Comparison of ENCODE assay signal across 8 cellular contexts in the genomic region with DNA sequence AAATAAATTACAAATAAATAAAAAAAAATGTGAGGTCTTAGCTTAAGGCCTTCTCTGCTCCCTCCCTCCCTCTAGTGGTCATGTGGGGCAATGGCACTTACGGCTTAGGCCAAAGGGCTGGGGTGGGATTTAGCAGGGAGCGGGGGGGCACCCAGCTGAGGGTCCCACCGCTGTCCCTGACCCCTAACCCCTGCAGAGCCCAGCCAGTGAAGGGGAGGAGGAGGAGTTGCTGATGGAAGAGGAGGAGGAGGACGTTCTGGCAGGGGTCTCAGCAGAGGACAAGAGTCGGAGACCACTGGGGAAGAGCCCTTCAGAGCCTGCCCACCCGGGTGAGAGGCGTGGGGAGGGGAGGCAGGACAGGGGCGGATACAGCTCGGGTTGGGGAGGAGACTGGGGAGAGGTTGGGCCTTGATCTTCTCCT. TPM values are rescaled to one million over a fixed set of nuclear protein-coding genes. Genes with fewer than 3 reads are reported as not detected.
DNase-seq lines count a peak whose midpoint lies in the region; ATAC-seq lines count a peak whose summit lies in the region.

No MANE protein-coding gene starts in this region.

- H3K4me3 Mint-ChIP-seq in CD4-positive, CD25-positive, alpha-beta regulatory T cell = no peak overlapping the region

- H3K27ac Mint-ChIP-seq in CD4-positive, CD25-positive, alpha-beta regulatory T cell = peak overlapping the region in 1 of 3 donors; percentile 32

- H3K4me3 ChIP-seq in CD4-positive, CD25-positive, alpha-beta regulatory T cell (ENCODE audit: low read depth, low read length) = no peak overlapping the region

- peak overlapping the region; percentile 14 for H3K27ac ChIP-seq in CD4-positive, CD25-positive, alpha-beta regulatory T cell (ENCODE audit: insufficient read depth, low read length, poor library complexity, severe bottlenecking)

- H3K36me3 ChIP-seq in CD4-positive, CD25-positive, alpha-beta regulatory T cell (ENCODE audit: control insufficient read depth, insufficient read depth, low read length) = no peaks in the 10 kb centered on the region

- no peaks in the 10 kb centered on the region for H3K4me1 ChIP-seq in CD4-positive, CD25-positive, alpha-beta regulatory T cell (ENCODE audit: control insufficient read depth, insufficient read depth, low read length, poor library complexity, severe bottlenecking)

- ATAC-seq in CD4-positive, CD25-positive, alpha-beta regulatory T cell (ENCODE audit: low read depth in 2 of 2) = peak; percentile 61 to 73
- ATAC-seq in GM18909 (IDR thresholded peaks at IDR 0.05; ENCODE audit: poor library complexity, unreplicated experiment) = no peak

- no peaks in the 10 kb centered on the region for H3K9me3 Mint-ChIP-seq in CD4-positive, CD25-positive, alpha-beta regulatory T cell

- H3K27me3 ChIP-seq in CD4-positive, CD25-positive, alpha-beta regulatory T cell (ENCODE audit: control insufficient read depth, insufficient read depth, low read length) = no peaks in the 10 kb centered on the region

- H3K27me3 Mint-ChIP-seq in CD4-positive, CD25-positive, alpha-beta regulatory T cell = no peaks in the 10 kb centered on the region

- peak; percentile 34 to 75 (median 63) for DNase-seq in CD4-positive, CD25-positive, alpha-beta regulatory T cell
- peak; percentile 80 for DNase-seq in HuH-7.5 (ENCODE audit: low spot score)
- peak; percentile 60 for DNase-seq in SK-N-DZ (ENCODE audit: low spot score)
- peak; percentile 61 for DNase-seq in amniotic epithelial cell (ENCODE audit: low read depth)
- DNase-seq in hepatic stellate cell (ENCODE audit: low spot score) = peak; percentile 72
- peak; percentile 46 for DNase-seq in stimulated activated CD4-positive, alpha-beta T cell treated with anti-CD3 and anti-CD28 coated beads, Interleukin-1b, Interleukin-23, amount 100 ng/mL, for 48 hours
- no peak for DNase-seq in NCI-H526 treated with DMSO at 0.1 percent for 48 hours (lab: John Stamatoyannopoulos, UW)

- no peaks in the 10 kb centered on the region for H3K9me3 ChIP-seq in CD4-positive, CD25-positive, alpha-beta regulatory T cell (ENCODE audit: control insufficient read depth in 2 of 2, low read length in 2 of 2)

- no peaks in the 10 kb centered on the region for H3K36me3 Mint-ChIP-seq in CD4-positive, CD25-positive, alpha-beta regulatory T cell

- peaks cover 0 to 2% (median 0%) of the 10 kb centered on the region in 4 donors for H3K4me1 Mint-ChIP-seq in CD4-positive, CD25-positive, alpha-beta regulatory T cell

RNA-seq across cellular contexts. Expression of gene MPND, which starts 9.3 kb away (rescaled TPM):
- 12.2 TPM for total RNA-seq in CD4-positive, CD25-positive, alpha-beta regulatory T cell
- polyA plus RNA-seq in CD4-positive, CD25-positive, alpha-beta regulatory T cell = 1 to 10 TPM; 4.9 to 7.2 (median 5.7) TPM
- polyA plus RNA-seq in SK-N-DZ (2014; cell fraction: cytosol; rRNA removed) = 8.7 and 15.5 TPM in 2 replicates
- polyA plus RNA-seq in SK-N-DZ (2014; cell fraction: nucleus; rRNA removed) = 14.1 and 19.4 TPM in 2 replicates

RNA-seq across cellular contexts. Expression of gene STAP2, which starts 14.1 kb away (rescaled TPM):
- 2.2 TPM for total RNA-seq in CD4-positive, CD25-positive, alpha-beta regulatory T cell
- polyA plus RNA-seq in CD4-positive, CD25-positive, alpha-beta regulatory T cell = 1 to 10 TPM; 1.6 to 3.0 (median 2.4) TPM
- 3.9 and 6.6 TPM in 2 replicates for polyA plus RNA-seq in SK-N-DZ (2014; cell fraction: cytosol; rRNA removed)
- 3.0 and 7.3 TPM in 2 replicates for polyA plus RNA-seq in SK-N-DZ (2014; cell fraction: nucleus; rRNA removed)

RNA-seq across cellular contexts. Expression of gene SH3GL1, which starts 47.6 kb away (rescaled TPM):
- 54.0 TPM for total RNA-seq in CD4-positive, CD25-positive, alpha-beta regulatory T cell
- 10 to 100 TPM; 13.4 to 23.0 (median 17.6) TPM for polyA plus RNA-seq in CD4-positive, CD25-positive, alpha-beta regulatory T cell
- polyA plus RNA-seq in SK-N-DZ (2014; cell fraction: cytosol; rRNA removed) = 47.0 and 62.2 TPM in 2 replicates
- polyA plus RNA-seq in SK-N-DZ (2014; cell fraction: nucleus; rRNA removed) = 41.5 and 42.2 TPM in 2 replicates

RNA-seq across cellular contexts. Expression of gene FSD1, which starts 48.3 kb away (rescaled TPM):
- 1.0 TPM for total RNA-seq in CD4-positive, CD25-positive, alpha-beta regulatory T cell
- 1 to 10 TPM in 1 of 4 donors, under 1 TPM in 1, not detected in 2; 0.76 to 1.6 TPM for polyA plus RNA-seq in CD4-positive, CD25-positive, alpha-beta regulatory T cell
- polyA plus RNA-seq in SK-N-DZ (2014; cell fraction: cytosol; rRNA removed) = 127 and 150 TPM in 2 replicates
- polyA plus RNA-seq in SK-N-DZ (2014; cell fraction: nucleus; rRNA removed) = 340 and 346 TPM in 2 replicates

RNA-seq across cellular contexts. Expression of gene CHAF1A, which starts 49.7 kb away (rescaled TPM):
- 28.9 TPM for total RNA-seq in CD4-positive, CD25-positive, alpha-beta regulatory T cell
- 1 to 10 TPM; 2.6 to 5.5 (median 3.6) TPM for polyA plus RNA-seq in CD4-positive, CD25-positive, alpha-beta regulatory T cell
- 44.2 and 55.5 TPM in 2 replicates for polyA plus RNA-seq in SK-N-DZ (2014; cell fraction: cytosol; rRNA removed)
- polyA plus RNA-seq in SK-N-DZ (2014; cell fraction: nucleus; rRNA removed) = 54.0 and 71.2 TPM in 2 replicates
